14 cellular contexts compared by ENCODE assay signal in genomic region chr20:59785986-59786753, GRCh38.
"Had no signal": no experiment of that assay in that cellular context is flagged by ENCODE, and none has a peak within 500 bp of the region (broad histone marks: within the 10 kb centered on the region; RNA-seq: fewer than 3 reads in every experiment).

No MANE protein-coding gene starts in this region.

- H3K36me3 ChIP-seq: gastroesophageal sphincter, neural progenitor cell, tibial artery had no signal

- H3K27ac ChIP-seq: epithelial cell of prostate, gastroesophageal sphincter, hepatocyte, neural progenitor cell, parathyroid adenoma, tibial artery had no signal

- H3K9me3 ChIP-seq: gastroesophageal sphincter, tibial artery had no signal

- DNase-seq: activated CD4-positive, alpha-beta memory T cell treated with anti-CD3 and anti-CD28 coated beads, Interleukin-2, amount 10 ng/mL, durations not matched to agents 7 days and 5 days; activated naive CD4-positive, alpha-beta T cell treated with anti-CD3 and anti-CD28 coated beads, Interleukin-2, amount 10 ng/mL, durations not matched to agents 7 days and 5 days; caudate nucleus; cortex of kidney; effector memory CD4-positive, alpha-beta T cell; mesendoderm; small intestine; SW 1271 had no signal

- H3K4me1 ChIP-seq: gastroesophageal sphincter, parathyroid adenoma, tibial artery had no signal

- FAIRE-seq: small intestine had no signal

- H3K4me3 ChIP-seq: gastroesophageal sphincter, hepatocyte, neural progenitor cell, tibial artery had no signal
